10 cellular contexts compared by ENCODE assay signal in the genomic region with DNA sequence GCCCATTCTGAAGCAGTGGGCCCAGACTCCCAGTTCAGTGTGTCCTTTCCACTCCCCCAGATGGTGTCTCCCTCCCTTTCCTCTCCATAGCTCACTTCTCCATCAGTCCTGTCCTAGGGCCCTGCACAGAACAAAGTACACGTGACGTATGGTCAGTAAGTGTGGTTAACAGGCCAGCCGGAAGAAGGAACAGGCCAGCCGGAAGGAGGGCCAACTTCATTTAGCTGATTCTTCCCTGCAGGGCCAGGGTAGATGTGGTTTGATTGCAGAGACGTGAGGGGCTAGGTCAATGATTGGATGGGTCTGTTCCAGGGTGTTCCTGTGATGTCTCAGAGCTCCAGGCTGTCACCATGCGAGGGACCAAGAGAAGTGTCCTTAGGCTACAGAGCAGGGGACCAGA. TPM values are rescaled to one million over a fixed set of nuclear protein-coding genes. Genes with fewer than 3 reads are reported as not detected.
"Had no signal": no experiment of that assay in that cellular context is flagged by ENCODE, and none has a peak within 500 bp of the region (broad histone marks: within the 10 kb centered on the region; RNA-seq: fewer than 3 reads in every experiment).

No MANE protein-coding gene starts in this region.

- H3K4me3 Mint-ChIP-seq: GM23338, H9, HFFc6 had no signal

- H3K4me2 ChIP-seq: GM23338, KMS-11 had no signal

- DNase-seq: H9, HCEC 1CT, HFFc6, IMR-90, KBM-7 had no signal

- H3K9ac ChIP-seq: KMS-11 had no signal

- H2AFZ ChIP-seq: GM23338 had no signal

- FAIRE-seq: H1, H54 had no signal

- H3K9me3 Mint-ChIP-seq: GM23338, HFFc6 had no signal

- ATAC-seq: GM23338 had no signal

- H3K27ac Mint-ChIP-seq: GM23338, H9, HFFc6 had no signal

- H3K27ac ChIP-seq: KMS-11 had no signal

- H3K4me3 ChIP-seq: GM23338 had no signal

RNA-seq across cellular contexts. Expression of gene SPPL2C, which starts 28.9 kb away (rescaled TPM):
- total RNA-seq: H1, H9, HFFc6, HT-29, IMR-90 had no signal
- polyA plus RNA-seq: GM23338, H1, IMR-90 had no signal

RNA-seq across cellular contexts. Expression of gene CRHR1, which starts 31.6 kb away (rescaled TPM):
- total RNA-seq: HFFc6, HT-29, IMR-90 had no signal
- polyA plus RNA-seq: IMR-90 had no signal
